ENCODE assay signal across 10 cellular contexts in the genomic region with DNA sequence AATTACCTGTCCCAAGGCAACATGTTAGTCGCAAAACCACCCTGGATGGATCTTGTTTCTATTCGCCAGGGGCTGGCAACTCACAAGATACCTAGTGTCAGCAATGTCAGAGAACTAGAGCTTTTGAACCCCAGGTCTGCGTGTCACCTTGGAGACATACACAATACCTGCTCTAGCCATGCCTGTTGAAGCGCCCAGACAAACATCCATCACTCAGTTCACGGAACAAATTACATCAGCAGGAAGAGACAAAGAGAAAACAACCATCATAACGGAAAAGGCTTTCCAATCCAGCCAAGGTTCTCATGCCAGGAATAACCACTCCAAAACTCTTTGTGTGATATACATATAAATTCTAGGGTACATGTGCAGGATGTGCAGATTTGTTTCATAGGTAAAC. TPM values are rescaled to one million over a fixed set of nuclear protein-coding genes. Genes with fewer than 3 reads are reported as not detected.
DNase-seq lines count a peak whose midpoint lies in the region; ATAC-seq and TF ChIP-seq lines count a peak whose summit lies in the region.
"Had no signal": no experiment of that assay in that cellular context is flagged by ENCODE, and none has a peak within 500 bp of the region (broad histone marks: within the 10 kb centered on the region; RNA-seq: fewer than 3 reads in every experiment).

No MANE protein-coding gene starts in this region.

- no peaks in the 10 kb centered on the region for H3K9me2 ChIP-seq in OCI-LY7 (ENCODE audit: insufficient read depth, low read length)

- no peaks in the 10 kb centered on the region for H3K9me3 ChIP-seq in OCI-LY7 (ENCODE audit: low read length)

- DNase-seq in OCI-LY7 (ENCODE audit: low spot score): no peak
- DNase-seq in epithelial cell of proximal tubule (ENCODE audit: low read depth): no peak
- no peak for DNase-seq in HK-2 (ENCODE audit: unreplicated experiment)
- no peak for DNase-seq in OCI-M2 (lab: John Stamatoyannopoulos, UW; ENCODE audit: unreplicated experiment)
- DNase-seq: stimulated activated naive CD4-positive, alpha-beta T cell treated with Interleukin-2 at 50 U/mL for 16 hours had no signal

- ATAC-seq in GM21360 (IDR thresholded peaks at IDR 0.05; ENCODE audit: unreplicated experiment): no peak
- no peak for ATAC-seq in HG03025 (IDR thresholded peaks at IDR 0.05; ENCODE audit: low FRiP score, unreplicated experiment)

- H3K36me3 ChIP-seq in OCI-LY7 (ENCODE audit: insufficient read depth, low read length): peaks cover 5% of the 10 kb centered on the region; the same call in 1 of the 2 replicates
- H3K36me3 ChIP-seq in rectal smooth muscle tissue (ENCODE audit: control insufficient read depth, insufficient read depth, low read length): no peaks in the 10 kb centered on the region

- no peaks in the 10 kb centered on the region for H3K27me3 ChIP-seq in rectal smooth muscle tissue (ENCODE audit: control insufficient read depth, insufficient read depth, low read length)

- H2AFZ ChIP-seq in OCI-LY7 (ENCODE audit: low read length): no peak overlapping the region

- H3K4me2 ChIP-seq in OCI-LY7 (ENCODE audit: low read length): peak overlapping the region; percentile 11; the same call in 1 of the 2 replicates

- peaks cover 3% of the 10 kb centered on the region; the same call in 1 of the 2 replicates for H4K20me1 ChIP-seq in OCI-LY7 (ENCODE audit: insufficient read depth, low read length)

- TF ChIP-seq CTCF in GM12875 (IDR thresholded peaks at IDR 0.05; ENCODE audit: borderline replicate concordance, insufficient read depth, low read depth, low read length) (no peak), OCI-LY7 (conservative IDR thresholded peaks at IDR 0.05; ENCODE audit: low read length) (no peak), epithelial cell of proximal tubule (conservative IDR thresholded peaks at IDR 0.05; ENCODE audit: low read depth, low read length) (no peak)

- intact Hi-C loops in OCI-LY7 (cut with micrococcal nuclease; ENCODE audit: unreplicated experiment): no loop called here

- no TSS peak for BruUV-seq in OCI-LY7 (replicated peaks; lab: Mats Ljungman, UMichigan)

- POLR2A ChIA-PET in OCI-LY7 (lab: Charles Lee): interaction anchor here (1.0 kb wide), 1 partner anchor 169 kb away, joined by 3 read pairs; no protein-coding TSS in a partner anchor

- no peak overlapping the region for H3K27ac ChIP-seq in OCI-LY7 (ENCODE audit: low read depth, low read length, poor library complexity, severe bottlenecking)
- peak overlapping the region; percentile 48 for H3K27ac ChIP-seq in rectal smooth muscle tissue (ENCODE audit: low read depth, low read length)

- H3K4me1 ChIP-seq in OCI-LY7 (ENCODE audit: insufficient read depth, low read length, poor library complexity, severe bottlenecking) (peaks cover 11% of the 10 kb centered on the region), rectal smooth muscle tissue (ENCODE audit: control insufficient read depth, insufficient read depth, low read length) (peaks cover 5% of the 10 kb centered on the region)

- H3K79me2 ChIP-seq in OCI-LY7 (ENCODE audit: insufficient read depth, low read depth, low read length): peaks cover 8% of the 10 kb centered on the region; the same call in 1 of the 2 replicates

- no peak overlapping the region for H3K9ac ChIP-seq in rectal smooth muscle tissue (ENCODE audit: low read length)

- H3K4me3 ChIP-seq in GM12875 (ENCODE audit: low read depth, low read length) (peak overlapping the region; percentile 72), OCI-LY7 (ENCODE audit: low read depth, low read length, poor library complexity, severe bottlenecking) (no peak overlapping the region), epithelial cell of proximal tubule (ENCODE audit: low read depth, low read length) (peak overlapping the region; percentile 93), rectal smooth muscle tissue (ENCODE audit: low read length) (peak overlapping the region; percentile 89)

- CTCF ChIA-PET in OCI-LY7 (lab: Charles Lee; ENCODE audit: unreplicated experiment): no interaction called here

RNA-seq across cellular contexts. Expression of a gene that starts 2.2 kb away (rescaled TPM):
- 12.7 and 20.2 TPM in 2 replicates for total RNA-seq in OCI-LY7 (2014; rRNA removed; shearing (Covaris generic))
- 35.5 and 40.4 TPM in 2 replicates for total RNA-seq in OCI-LY7 (2022)
- total RNA-seq in epithelial cell of proximal tubule: 427 and 615 TPM in 2 replicates

RNA-seq across cellular contexts. Expression of a gene that starts 33.4 kb away (rescaled TPM):
- total RNA-seq in OCI-LY7 (2014; rRNA removed; shearing (Covaris generic)): not detected in 2 replicates
- not detected in 2 replicates for total RNA-seq in OCI-LY7 (2022)
- not detected in 2 replicates for total RNA-seq in epithelial cell of proximal tubule
- total RNA-seq: myocyte had no signal

RNA-seq across cellular contexts. Expression of a gene that starts 40.3 kb away (rescaled TPM):
- 11.6 and 12.1 TPM in 2 replicates for total RNA-seq in OCI-LY7 (2014; rRNA removed; shearing (Covaris generic))
- 19.2 and 21.3 TPM in 2 replicates for total RNA-seq in OCI-LY7 (2022)
- total RNA-seq in epithelial cell of proximal tubule: 20.3 and 25.0 TPM in 2 replicates

Comparison
In these comparisons a context has a peak if more than half of its experiments do, and no peak if none do; other contexts are left out.
1. RNA of a gene that starts 2.2 kb away (total RNA-seq): 427 to 615 TPM in epithelial cell of proximal tubule; 12.7 to 40.4 TPM in OCI-LY7; every median in the first group is over 10 times any median in the second.